In the genomic region with DNA sequence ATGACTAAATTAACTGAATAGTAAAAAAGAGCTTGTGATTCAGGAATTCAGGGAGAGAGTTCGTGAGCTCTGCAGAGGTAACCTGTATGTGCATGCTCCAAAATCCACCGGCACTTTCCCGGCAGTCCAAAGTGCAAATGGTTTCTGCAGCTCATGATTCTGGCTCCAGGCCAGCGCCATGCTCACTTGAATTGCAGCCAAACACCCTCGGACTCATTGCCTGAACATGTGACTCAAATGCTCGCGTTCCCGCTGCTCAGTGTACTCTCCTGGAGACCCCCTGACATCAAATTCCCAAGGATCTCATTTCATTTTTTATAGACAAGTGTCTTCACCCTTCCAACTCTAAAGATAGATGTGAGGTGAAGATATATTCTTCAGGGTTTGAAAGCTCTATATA, we compare ENCODE assay signal across 8 cellular contexts. TPM values are rescaled to one million over a fixed set of nuclear protein-coding genes. Genes with fewer than 3 reads are reported as not detected.
DNase-seq lines count a peak whose midpoint lies in the region; ATAC-seq and TF ChIP-seq lines count a peak whose summit lies in the region.

No MANE protein-coding gene starts in this region.

- H3K27ac ChIP-seq in 22Rv1: peak overlapping the region; percentile 50

- no peak overlapping the region for H3K4me3 ChIP-seq in astrocyte of the cerebellum (ENCODE audit: low read depth, low read length)

- intact Hi-C loops in left colon (cut with DNase I, micrococcal nuclease): no loop called here

- in situ Hi-C loops in astrocyte of the cerebellum (cut with HindIII; ENCODE audit: low sequenced_read_pairs): no loop called here

- DNase-seq in NCI-H1417 treated with DMSO at 0.1 percent for 48 hours (lab: John Stamatoyannopoulos, UW) (peak; percentile 12), astrocyte of the cerebellum (ENCODE audit: low read depth) (peak; percentile 36), left colon (peak; percentile 89)
- DNase-seq in activated CD4-positive, alpha-beta T cell treated with anti-CD3 and anti-CD28 coated beads, Interleukin-2, amount 50 U/mL, for 4 hours: no peak

- peak; percentile 83 for ATAC-seq in left colon
- ATAC-seq in HG02938 (IDR thresholded peaks at IDR 0.05; ENCODE audit: unreplicated experiment): no peak
- ATAC-seq in GM21526 (IDR thresholded peaks at IDR 0.05; ENCODE audit: low FRiP score, unreplicated experiment): no peak
- ATAC-seq in HG03565 (IDR thresholded peaks at IDR 0.05; ENCODE audit: unreplicated experiment): no peak

- TF ChIP-seq CTCF in 22Rv1 (IDR thresholded peaks at IDR 0.05): no peak
- no peak for TF ChIP-seq CTCF in astrocyte of the cerebellum (IDR thresholded peaks at IDR 0.05; ENCODE audit: low read depth, low read length, missing control alignments)

RNA-seq across cellular contexts. Expression of a gene that starts 44.1 kb away (rescaled TPM):
- 10 to 100 TPM; 66.1 to 76.6 TPM for total RNA-seq in left colon

Comparison
In these comparisons a context has a peak if more than half of its experiments do, and no peak if none do; other contexts are left out.
1. DNase-seq: peak in NCI-H1417 treated with DMSO at 0.1 percent for 48 hours (single experiment), astrocyte of the cerebellum (single experiment) and left colon (2 of 2); none in activated CD4-positive, alpha-beta T cell treated with anti-CD3 and anti-CD28 coated beads, Interleukin-2, amount 50 U/mL, for 4 hours (0 of 2).